In the genomic region with DNA sequence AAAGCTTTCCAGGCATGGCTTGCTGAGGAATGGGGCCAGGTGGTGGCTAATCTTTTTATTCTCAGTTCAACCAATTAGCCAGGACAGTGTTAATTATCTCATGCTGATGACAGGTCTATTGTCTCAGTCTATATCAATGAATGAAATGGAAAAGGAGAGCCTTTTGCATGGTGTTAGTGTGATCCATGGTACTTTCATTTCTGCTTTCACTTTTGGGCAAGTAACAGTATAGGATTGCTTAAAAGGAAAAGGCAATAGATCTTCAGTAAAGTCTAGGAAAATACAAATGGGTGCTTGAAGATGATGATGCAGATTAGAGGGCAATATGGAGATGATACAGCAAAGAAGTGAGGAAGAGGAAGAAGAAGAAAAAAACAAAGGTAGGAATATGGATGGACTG, we compare ENCODE assay signal across 29 cellular contexts.
"Had no signal": no experiment of that assay in that cellular context is flagged by ENCODE, and none has a peak within 500 bp of the region (broad histone marks: within the 10 kb centered on the region; RNA-seq: fewer than 3 reads in every experiment).

No MANE protein-coding gene starts in this region.

- H3K4me1 ChIP-seq: breast epithelium had no signal

- H3K9me3 ChIP-seq: breast epithelium had no signal

- H3K4me3 ChIP-seq: breast epithelium, K562 had no signal

- H3K27me3 ChIP-seq: breast epithelium had no signal

- DNase-seq: activated B cell treated with CpG ODN at 0.5 μM for 24 hours; activated CD4-positive, alpha-beta T cell treated with anti-CD3 and anti-CD28 coated beads for 1 hour; activated CD4-positive, alpha-beta T cell treated with anti-CD3 and anti-CD28 coated beads, Interleukin-2, amount 10 ng/mL, durations not matched to agents 24 days and 14 days; activated CD4-positive, alpha-beta T cell treated with anti-CD3 and anti-CD28 coated beads, Interleukin-2, amount 50 U/mL, for 48 hours; activated CD8-positive, alpha-beta memory T cell treated with anti-CD3 and anti-CD28 coated beads, Interleukin-2, amount 10 ng/mL, durations not matched to agents 7 days and 5 days; activated effector memory CD4-positive, alpha-beta T cell treated with Interleukin-2 at 50 U/mL for 16 hours; activated naive CD4-positive, alpha-beta T cell; activated T-cell treated with anti-CD3 and anti-CD28 coated beads, Interleukin-2, amount 50 U/mL, for 24 hours; aorta; caudate nucleus; cortex of kidney; Kasumi-1; NCI-H1105; NCI-H1436; NCI-H1694 treated with DMSO at 0.1 percent for 48 hours; NCI-H2081 treated with DMSO at 0.1 percent for 48 hours; NCI-H446 treated with DMSO at 0.1 percent for 48 hours; NCI-H524 treated with DMSO at 0.1 percent for 48 hours; NCI-H774; NK-92 treated with Interleukin-12 subunit alpha and Interleukin-12 subunit beta, amount 100 ng/mL, for 24 hours; OCI-M1; Right ventricle myocardium superior; T-helper 17 cell; T-helper 9 cell had no signal

- ATAC-seq: activated CD8-positive, alpha-beta memory T cell treated with anti-CD3 and anti-CD28 coated beads, Interleukin-2, amount 10 ng/mL, durations not matched to agents 7 days and 5 days; K562; Panc1; T-helper 17 cell had no signal

- H3K27ac ChIP-seq: breast epithelium, RWPE1 had no signal

- FAIRE-seq: K562, TTC549 had no signal

- H3K36me3 ChIP-seq: breast epithelium had no signal
